Comparison of ENCODE assay signal across 8 cellular contexts in genomic region chr1:114458208-114458777, GRCh38. TPM values are rescaled to one million over a fixed set of nuclear protein-coding genes. Genes with fewer than 3 reads are reported as not detected.
DNase-seq lines count a peak whose midpoint lies in the region; ATAC-seq and TF ChIP-seq lines count a peak whose summit lies in the region.

No MANE protein-coding gene starts in this region.

- peak overlapping the region; percentile 78 for H3K27ac Mint-ChIP-seq in dendritic cell treated with granulocyte-macrophage colony-stimulating factor and Interleukin-4, amounts not matched to agents 40 ng/mL and 50 ng/mL, for 4 days
- peak overlapping the region; percentile 14 for H3K27ac Mint-ChIP-seq in progenitor cell of endocrine pancreas

- no peak for TF ChIP-seq CTCF in PC-3 (conservative IDR thresholded peaks at IDR 0.05; ENCODE audit: low read depth, low read length)
- no peak for TF ChIP-seq CTCF in progenitor cell of endocrine pancreas (IDR thresholded peaks at IDR 0.05; ENCODE audit: unreplicated experiment)
- TF ChIP-seq CTCF in gastrocnemius medialis (IDR thresholded peaks at IDR 0.05 in 4 of 5, conservative IDR thresholded peaks at IDR 0.05 in 1 of 5) = no peak

- DNase-seq in NK-92 treated with Interleukin-12 subunit alpha and Interleukin-12 subunit beta, amount 100 ng/mL, for 24 hours (lab: John Stamatoyannopoulos, UW) = peak; percentile 67
- DNase-seq in NK-92 (lab: John Stamatoyannopoulos, UW; ENCODE audit: unreplicated experiment) = no peak
- DNase-seq in PC-3 = peak; percentile 65
- no peak for DNase-seq in progenitor cell of endocrine pancreas (ENCODE audit: low spot score, unreplicated experiment)
- no peak for DNase-seq in gastrocnemius medialis
- DNase-seq in cerebellum (ENCODE audit: low spot score) = no peak

- CTCF ChIA-PET in PC-3 (lab: Charles Lee) = no interaction called here

- no peaks in the 10 kb centered on the region for H3K27me3 Mint-ChIP-seq in dendritic cell treated with granulocyte-macrophage colony-stimulating factor and Interleukin-4, amounts not matched to agents 40 ng/mL and 50 ng/mL, for 4 days
- no peaks in the 10 kb centered on the region for H3K27me3 Mint-ChIP-seq in progenitor cell of endocrine pancreas

- H4K20me1 ChIP-seq in PC-3 (ENCODE audit: low read length) = no peaks in the 10 kb centered on the region

- peaks cover 10% of the 10 kb centered on the region; the same call in 1 of the 2 replicates for H3K79me2 ChIP-seq in PC-3 (ENCODE audit: low read length)

- peaks cover 69% of the 10 kb centered on the region for H3K36me3 Mint-ChIP-seq in dendritic cell treated with granulocyte-macrophage colony-stimulating factor and Interleukin-4, amounts not matched to agents 40 ng/mL and 50 ng/mL, for 4 days (ENCODE audit: low read depth)
- peaks cover 43% of the 10 kb centered on the region for H3K36me3 Mint-ChIP-seq in progenitor cell of endocrine pancreas (ENCODE audit: insufficient read depth)

- H3K9me3 Mint-ChIP-seq in dendritic cell treated with granulocyte-macrophage colony-stimulating factor and Interleukin-4, amounts not matched to agents 40 ng/mL and 50 ng/mL, for 4 days = peaks cover 10% of the 10 kb centered on the region
- no peaks in the 10 kb centered on the region for H3K9me3 Mint-ChIP-seq in progenitor cell of endocrine pancreas (ENCODE audit: low read depth)

- BruUV-seq in PC-3 (replicated peaks; lab: Mats Ljungman, UMichigan) = no TSS peak

- H3K27ac ChIP-seq in PC-3 (ENCODE audit: low read length) (peak overlapping the region; percentile 43), gastrocnemius medialis (no peak overlapping the region)

- H3K4me3 ChIP-seq in PC-3 (ENCODE audit: low read length) (no peak overlapping the region; the same call in 1 of the 2 replicates), gastrocnemius medialis (no peak overlapping the region)

- ATAC-seq in PC-3 (0 out of 2 replicates have a peak, but pooled peaks have one; percentile 8), gastrocnemius medialis (no peak), HG03342 (IDR thresholded peaks at IDR 0.05; ENCODE audit: unreplicated experiment) (no peak)

- intact Hi-C loops in PC-3 (cut with micrococcal nuclease) = no loop called here
- intact Hi-C loops in dendritic cell treated with granulocyte-macrophage colony-stimulating factor and Interleukin-4, amounts not matched to agents 40 ng/mL and 50 ng/mL, for 4 days (cut with micrococcal nuclease) = no loop called here
- intact Hi-C loops in gastrocnemius medialis (cut with DNase I; ENCODE audit: low total_unique reads) = no loop called here

- peaks cover 14% of the 10 kb centered on the region for H3K4me1 Mint-ChIP-seq in dendritic cell treated with granulocyte-macrophage colony-stimulating factor and Interleukin-4, amounts not matched to agents 40 ng/mL and 50 ng/mL, for 4 days (ENCODE audit: low read depth)
- peaks cover 4% of the 10 kb centered on the region for H3K4me1 Mint-ChIP-seq in progenitor cell of endocrine pancreas (ENCODE audit: low read depth)

- no peak for TF ChIP-seq POLR2A in gastrocnemius medialis (IDR thresholded peaks at IDR 0.05)

- POLR2A ChIA-PET in PC-3 (lab: Charles Lee; ENCODE audit: unreplicated experiment) = no interaction called here

- in situ Hi-C loops in gastrocnemius medialis (cut with MboI; ENCODE audit: low sequenced_read_pairs in 4 of 4) = no loop called here

- no peak overlapping the region for H2AFZ ChIP-seq in PC-3 (ENCODE audit: low read length)

- no peaks in the 10 kb centered on the region for H3F3A ChIP-seq in PC-3 (ENCODE audit: low read length, unreplicated experiment)

- peaks cover 76% of the 10 kb centered on the region for H3K36me3 ChIP-seq in PC-3 (ENCODE audit: low read depth, low read length)
- H3K36me3 ChIP-seq in gastrocnemius medialis = peaks cover 0 to 9% of the 10 kb centered on the region in 2 donors

- H3K9me3 ChIP-seq in PC-3 (ENCODE audit: low read length) (peaks cover 8% of the 10 kb centered on the region; the same call in 1 of the 2 replicates), gastrocnemius medialis (no peaks in the 10 kb centered on the region)

- no peak overlapping the region for H3K9ac ChIP-seq in PC-3 (ENCODE audit: low read length)

- H3K4me2 ChIP-seq in PC-3 (ENCODE audit: low read length) = no peak overlapping the region

- H3K27me3 ChIP-seq in PC-3 (ENCODE audit: low read length) = no peaks in the 10 kb centered on the region
- no peaks in the 10 kb centered on the region for H3K27me3 ChIP-seq in gastrocnemius medialis

- peaks cover 27% of the 10 kb centered on the region for H3K4me1 ChIP-seq in PC-3 (ENCODE audit: insufficient read depth, low read length)
- H3K4me1 ChIP-seq in gastrocnemius medialis = peaks cover 3 to 6% of the 10 kb centered on the region in 2 donors

- no peaks in the 10 kb centered on the region for H3K9me2 ChIP-seq in PC-3 (replicated peaks; ENCODE audit: low read length)

- H3K4me3 Mint-ChIP-seq in dendritic cell treated with granulocyte-macrophage colony-stimulating factor and Interleukin-4, amounts not matched to agents 40 ng/mL and 50 ng/mL, for 4 days = no peak overlapping the region
- no peak overlapping the region for H3K4me3 Mint-ChIP-seq in progenitor cell of endocrine pancreas (ENCODE audit: low read depth)

RNA-seq across cellular contexts. Expression of gene TRIM33, which starts 52.7 kb away (rescaled TPM):
- total RNA-seq in PC-3 (2014; rRNA removed) (28.8 and 36.7 TPM in 2 replicates), progenitor cell of endocrine pancreas (66.5 and 68.7 TPM in 2 replicates), gastrocnemius medialis (10 to 100 TPM; 17.1 to 33.0 (median 25.3) TPM), cerebellum (85.7 TPM)

Comparison
In these comparisons a context has a peak if more than half of its experiments do, and no peak if none do; other contexts are left out.
1. DNase-seq: peak in NK-92 treated with Interleukin-12 subunit alpha and Interleukin-12 subunit beta, amount 100 ng/mL, for 24 hours (single experiment) and PC-3 (single experiment); none in NK-92 (single experiment), progenitor cell of endocrine pancreas (single experiment), gastrocnemius medialis (0 of 2) and cerebellum (single experiment).